9 cellular contexts compared by ENCODE assay signal in genomic region chr6:26125015-26125690, GRCh38. TPM values are rescaled to one million over a fixed set of nuclear protein-coding genes. Genes with fewer than 3 reads are reported as not detected.
DNase-seq lines count a peak whose midpoint lies in the region; ATAC-seq, FAIRE-seq and TF ChIP-seq lines count a peak whose summit lies in the region.
"Had no signal": no experiment of that assay in that cellular context is flagged by ENCODE, and none has a peak within 500 bp of the region (broad histone marks: within the 10 kb centered on the region; RNA-seq: fewer than 3 reads in every experiment).

No MANE protein-coding gene starts in this region.

- TF ChIP-seq CTCF in OCI-LY1 (IDR thresholded peaks at IDR 0.05; ENCODE audit: low read length) (no peak), brain microvascular endothelial cell (IDR thresholded peaks at IDR 0.05; ENCODE audit: low read depth, low read length, missing control alignments) (no peak), lung (IDR thresholded peaks at IDR 0.05; ENCODE audit: control extremely low read depth, extremely low read depth) (no peak), upper lobe of left lung (IDR thresholded peaks at IDR 0.05) (no peak)

- no peak for TF ChIP-seq POLR2A in upper lobe of left lung (IDR thresholded peaks at IDR 0.05)

- H4K20me1 ChIP-seq in OCI-LY1 (ENCODE audit: insufficient read depth, low read length), result no peaks in the 10 kb centered on the region

- no peaks in the 10 kb centered on the region for H3K9me2 ChIP-seq in OCI-LY1 (ENCODE audit: low read depth, low read length)

- H3K27me3 ChIP-seq in OCI-LY1 (ENCODE audit: insufficient read depth, low read length) (no peaks in the 10 kb centered on the region), brain microvascular endothelial cell (replicated peaks) (no peaks in the 10 kb centered on the region), lung (ENCODE audit: control insufficient read depth, insufficient read depth) (no peaks in the 10 kb centered on the region), upper lobe of left lung (no peaks in the 10 kb centered on the region)

- H3K4me1 ChIP-seq in OCI-LY1 (ENCODE audit: insufficient read depth, low read length, severe bottlenecking) (peaks cover 41% of the 10 kb centered on the region), lung (ENCODE audit: control insufficient read depth in 2 of 2, insufficient read depth in 2 of 2, low read length in 2 of 2) (peaks cover 0 to 10% of the 10 kb centered on the region in 2 donors), upper lobe of left lung (peaks cover 34 to 38% (median 35%) of the 10 kb centered on the region in 4 donors)

- H2AFZ ChIP-seq in OCI-LY1 (ENCODE audit: low read length), result no peak overlapping the region

- TF ChIP-seq EP300 in upper lobe of left lung (IDR thresholded peaks at IDR 0.05), result no peak

- H3K36me3 ChIP-seq in OCI-LY1 (ENCODE audit: insufficient read depth, low read length), result peaks cover 14% of the 10 kb centered on the region
- H3K36me3 ChIP-seq in brain microvascular endothelial cell (replicated peaks), result peaks cover 3% of the 10 kb centered on the region
- H3K36me3 ChIP-seq in lung (ENCODE audit: control insufficient read depth in 2 of 2, insufficient read depth in 2 of 2, low read length in 2 of 2), result peaks cover 0 to 6% of the 10 kb centered on the region in 2 donors
- peaks cover 4 to 26% (median 8%) of the 10 kb centered on the region in 4 donors for H3K36me3 ChIP-seq in upper lobe of left lung

- H3K9me3 ChIP-seq in OCI-LY1 (ENCODE audit: low read length) (no peaks in the 10 kb centered on the region), lung (ENCODE audit: control insufficient read depth in 2 of 2, insufficient read depth in 1 of 2, low read length in 1 of 2) (no peaks in the 10 kb centered on the region), upper lobe of left lung (no peaks in the 10 kb centered on the region)

- ATAC-seq in lung (ENCODE audit: insufficient read depth, low FRiP score) (no peak), upper lobe of left lung (ENCODE audit: low FRiP score in 2 of 2) (no peak)

- DNase-seq in activated T-cell treated with anti-CD3 and anti-CD28 coated beads for 48 hours (ENCODE audit: low read depth) (peak; percentile 8), activated T-cell treated with anti-CD3 and anti-CD28 coated beads for 4 hours (no peak), brain microvascular endothelial cell (peak; percentile 4), lung (ENCODE audit: low spot score) (peak; percentile 30), upper lobe of left lung (no peak), hippocampal formation (lab: John Stamatoyannopoulos, UW) (no peak), frontal cortex (ENCODE audit: low spot score in 2 of 2) (no peak)

- H3K9ac ChIP-seq in OCI-LY1 (ENCODE audit: low read length), result peak overlapping the region; percentile 100

- FAIRE-seq in frontal cortex (lab: Jason Lieb, UNC), result no peak
- FAIRE-seq: GM18507 had no signal

- H3K4me3 ChIP-seq in OCI-LY1 (ENCODE audit: low read depth, low read length, poor library complexity, severe bottlenecking) (peak overlapping the region; percentile 81), brain microvascular endothelial cell (ENCODE audit: low read depth, low read length) (peak overlapping the region; percentile 78), lung (peak overlapping the region; percentile 87), upper lobe of left lung (peak overlapping the region; percentile 27 to 75 (median 72))

- H3F3A ChIP-seq in OCI-LY1 (ENCODE audit: insufficient read depth, low read length), result no peaks in the 10 kb centered on the region

- H3K27ac ChIP-seq in OCI-LY1 (ENCODE audit: low read depth, low read length, poor library complexity, severe bottlenecking) (peak overlapping the region; percentile 99), brain microvascular endothelial cell (peak overlapping the region; percentile 85), lung (ENCODE audit: low read depth in 1 of 2, low read length in 1 of 2) (peak overlapping the region; percentile 94 to 100), upper lobe of left lung (peak overlapping the region; percentile 94 to 98 (median 96))

- H3K4me2 ChIP-seq in OCI-LY1 (ENCODE audit: low read length), result peak overlapping the region; percentile 82

- in situ Hi-C loops in brain microvascular endothelial cell (cut with HindIII; ENCODE audit: low pct_ligation_motif_present, low sequenced_read_pairs), result no loop called here

- WGBS in lung, 2 donors, result 0% methylated on average over 14 of the region's 14 CpGs
- 0% methylated on average over 14 of the region's 14 CpGs for WGBS in upper lobe of left lung, 2 donors

- H3K79me2 ChIP-seq in OCI-LY1 (ENCODE audit: insufficient read depth, low read length), result no peaks in the 10 kb centered on the region; the same call in 1 of the 2 replicates

RNA-seq across cellular contexts. Expression of gene HFE, which starts 37.9 kb away (rescaled TPM):
- total RNA-seq in lung (10 to 100 TPM in 1 of 2 donors, 1 to 10 TPM in 1; 8.3 to 10.7 TPM), upper lobe of left lung (10 to 100 TPM in 2 of 6 donors, 1 to 10 TPM in 4; 3.8 to 26.2 (median 8.5) TPM), frontal cortex (0.41 TPM)
- 1 to 10 TPM; 3.1 to 5.7 TPM for polyA plus RNA-seq in lung

Comparison
In these comparisons a context has a peak if more than half of its experiments do, and no peak if none do; other contexts are left out.
1. DNase-seq: peak in activated T-cell treated with anti-CD3 and anti-CD28 coated beads for 48 hours (single experiment), brain microvascular endothelial cell (single experiment) and lung (single experiment); none in activated T-cell treated with anti-CD3 and anti-CD28 coated beads for 4 hours (single experiment), upper lobe of left lung (0 of 2), hippocampal formation (0 of 2) and frontal cortex (0 of 2).
2. Peak in every context shown above with its lines, with median percentiles within 50 percentile points of each other: H3K27ac ChIP-seq and H3K4me3 ChIP-seq.